13 cellular contexts compared by ENCODE assay signal in genomic region chr22:49535527-49536125, GRCh38.
"Had no signal": no experiment of that assay in that cellular context is flagged by ENCODE, and none has a peak within 500 bp of the region (broad histone marks: within the 10 kb centered on the region; RNA-seq: fewer than 3 reads in every experiment).

No MANE protein-coding gene starts in this region.

- DNase-seq: activated B cell treated with CpG ODN at 0.5 μM for 24 hours; activated CD4-positive, alpha-beta T cell treated with anti-CD3 and anti-CD28 coated beads, Interleukin-2, amount 10 ng/mL, durations not matched to agents 24 days and 14 days; activated CD8-positive, alpha-beta memory T cell treated with anti-CD3 and anti-CD28 coated beads for 24 hours; activated naive CD4-positive, alpha-beta T cell treated with anti-CD3 and anti-CD28 coated beads, Interleukin-2, amount 50 U/mL, for 16 hours; amygdala; erythroblast; left cardiac atrium had no signal

- H3K27me3 ChIP-seq: hepatocyte, tibial nerve had no signal

- H3K9me3 ChIP-seq: pancreas, tibial nerve had no signal

- H3K4me1 ChIP-seq: pancreas, tibial nerve had no signal

- H3K27ac ChIP-seq: hepatocyte, pancreas, tibial nerve had no signal

- H3K27ac Mint-ChIP-seq: activated B cell treated with CpG ODN at 0.5 μM for 24 hours; activated CD4-positive, alpha-beta T cell treated with anti-CD3 and anti-CD28 coated beads, Interleukin-2, amount 10 ng/mL, durations not matched to agents 24 days and 14 days; dendritic cell treated with granulocyte-macrophage colony-stimulating factor and Interleukin-4, amounts not matched to agents 40 ng/mL and 50 ng/mL, for 4 days; T-helper 1 cell treated with Interleukin-12 subunit alpha and Interleukin-12 subunit beta and Interleukin-4 antibody, amounts not matched to agents 30 μg/mL and 1 μg/mL, for 36 hours had no signal

- H3K36me3 ChIP-seq: pancreas, tibial nerve had no signal

- H3K4me3 ChIP-seq: hepatocyte, pancreas, tibial nerve had no signal

- H3K4me3 Mint-ChIP-seq: activated B cell treated with CpG ODN at 0.5 μM for 24 hours; activated CD4-positive, alpha-beta T cell treated with anti-CD3 and anti-CD28 coated beads, Interleukin-2, amount 10 ng/mL, durations not matched to agents 24 days and 14 days; dendritic cell treated with granulocyte-macrophage colony-stimulating factor and Interleukin-4, amounts not matched to agents 40 ng/mL and 50 ng/mL, for 4 days; T-helper 1 cell treated with Interleukin-12 subunit alpha and Interleukin-12 subunit beta and Interleukin-4 antibody, amounts not matched to agents 30 μg/mL and 1 μg/mL, for 36 hours had no signal

- H3K36me3 Mint-ChIP-seq: brain had no signal

- H3K9me3 Mint-ChIP-seq: activated B cell treated with CpG ODN at 0.5 μM for 24 hours; activated CD4-positive, alpha-beta T cell treated with anti-CD3 and anti-CD28 coated beads, Interleukin-2, amount 10 ng/mL, durations not matched to agents 24 days and 14 days; dendritic cell treated with granulocyte-macrophage colony-stimulating factor and Interleukin-4, amounts not matched to agents 40 ng/mL and 50 ng/mL, for 4 days; T-helper 1 cell treated with Interleukin-12 subunit alpha and Interleukin-12 subunit beta and Interleukin-4 antibody, amounts not matched to agents 30 μg/mL and 1 μg/mL, for 36 hours had no signal

- H3K27me3 Mint-ChIP-seq: activated B cell treated with CpG ODN at 0.5 μM for 24 hours; activated CD4-positive, alpha-beta T cell treated with anti-CD3 and anti-CD28 coated beads, Interleukin-2, amount 10 ng/mL, durations not matched to agents 24 days and 14 days; dendritic cell treated with granulocyte-macrophage colony-stimulating factor and Interleukin-4, amounts not matched to agents 40 ng/mL and 50 ng/mL, for 4 days had no signal

- H3K4me1 Mint-ChIP-seq: activated B cell treated with CpG ODN at 0.5 μM for 24 hours; activated CD4-positive, alpha-beta T cell treated with anti-CD3 and anti-CD28 coated beads, Interleukin-2, amount 10 ng/mL, durations not matched to agents 24 days and 14 days had no signal

- H3K79me2 ChIP-seq: hepatocyte had no signal

- H3K4me2 ChIP-seq: hepatocyte had no signal
